ENCODE assay signal across 26 cellular contexts in the genomic region with DNA sequence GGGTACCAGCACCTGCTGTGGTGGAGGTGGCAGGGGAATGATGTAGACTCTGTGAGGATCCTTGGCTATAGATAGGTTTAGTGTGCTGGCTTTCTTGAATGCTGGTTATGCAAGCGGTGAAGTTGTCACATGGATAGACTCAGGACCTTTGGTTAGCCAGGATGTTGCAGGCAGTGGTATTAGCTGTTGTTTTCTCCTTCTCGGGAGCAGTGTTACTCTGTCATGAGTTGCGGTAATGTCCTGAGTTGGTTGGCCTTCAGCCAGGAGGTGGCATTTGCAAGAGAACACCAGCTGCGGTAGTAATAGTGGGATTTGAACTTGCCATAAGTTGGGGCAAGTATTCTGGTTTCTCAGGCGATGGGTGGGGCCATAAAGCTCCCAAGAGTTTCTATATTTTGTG. TPM values are rescaled to one million over a fixed set of nuclear protein-coding genes. Genes with fewer than 3 reads are reported as not detected.
DNase-seq lines count a peak whose midpoint lies in the region; ATAC-seq and TF ChIP-seq lines count a peak whose summit lies in the region.
"Had no signal": no experiment of that assay in that cellular context is flagged by ENCODE, and none has a peak within 500 bp of the region (broad histone marks: within the 10 kb centered on the region; RNA-seq: fewer than 3 reads in every experiment).

No MANE protein-coding gene starts in this region.

- H3K27me3 ChIP-seq in right atrium auricular region: no peaks in the 10 kb centered on the region
- H3K27me3 ChIP-seq: ascending aorta; BLaER1 treated with 17β-estradiol and CSF1 and Interleukin-3, amounts not matched to agents 10 nM and 100 nM; suprapubic skin; upper lobe of right lung had no signal

- no peak overlapping the region for H3K4me3 ChIP-seq in right atrium auricular region
- H3K4me3 ChIP-seq: ascending aorta; BLaER1 treated with 17β-estradiol and CSF1 and Interleukin-3, amounts not matched to agents 10 nM and 100 nM; suprapubic skin; upper lobe of right lung had no signal

- peaks cover 11% of the 10 kb centered on the region for H3K36me3 ChIP-seq in right atrium auricular region

- H3K9me3 ChIP-seq in right atrium auricular region: peaks cover 0 to 8% of the 10 kb centered on the region in 2 donors
- H3K9me3 ChIP-seq: suprapubic skin, upper lobe of right lung had no signal

- peaks cover 33% of the 10 kb centered on the region for H3K9me3 Mint-ChIP-seq in activated naive CD8-positive, alpha-beta T cell treated with anti-CD3 and anti-CD28 coated beads for 36 hours
- H3K9me3 Mint-ChIP-seq in stimulated activated memory B cell treated with anti-CD40 and anti-IgM and Interleukin-4, amounts not matched to agents 10 μg/mL and 1 μg/mL and 100 μg/mL, for 72 hours: peaks cover 22% of the 10 kb centered on the region

- no peak for TF ChIP-seq POLR2A in erythroblast (IDR thresholded peaks at IDR 0.05; ENCODE audit: low read length)

- H3K4me3 Mint-ChIP-seq in activated naive CD8-positive, alpha-beta T cell treated with anti-CD3 and anti-CD28 coated beads for 36 hours: no peak overlapping the region
- H3K4me3 Mint-ChIP-seq in stimulated activated memory B cell treated with anti-CD40 and anti-IgM and Interleukin-4, amounts not matched to agents 10 μg/mL and 1 μg/mL and 100 μg/mL, for 72 hours: no peak overlapping the region
- H3K4me3 Mint-ChIP-seq: activated CD8-positive, alpha-beta memory T cell treated with anti-CD3 and anti-CD28 coated beads, Interleukin-2, amount 10 ng/mL, durations not matched to agents 7 days and 5 days; dendritic cell treated with granulocyte-macrophage colony-stimulating factor and Interleukin-4, amounts not matched to agents 40 ng/mL and 50 ng/mL, for 4 days; nephron had no signal

- H3K4me1 Mint-ChIP-seq in activated naive CD8-positive, alpha-beta T cell treated with anti-CD3 and anti-CD28 coated beads for 36 hours: peaks cover 89% of the 10 kb centered on the region
- H3K4me1 Mint-ChIP-seq in stimulated activated memory B cell treated with anti-CD40 and anti-IgM and Interleukin-4, amounts not matched to agents 10 μg/mL and 1 μg/mL and 100 μg/mL, for 72 hours: peaks cover 34% of the 10 kb centered on the region
- H3K4me1 Mint-ChIP-seq: nephron had no signal

- DNase-seq in Right ventricle myocardium superior: no peak
- no peak for DNase-seq in Right ventricle myocardium inferior (ENCODE audit: missing footprints)
- no peak for DNase-seq in activated naive CD8-positive, alpha-beta T cell treated with anti-CD3 and anti-CD28 coated beads for 36 hours
- no peak for DNase-seq in right atrium auricular region (ENCODE audit: low spot score)
- DNase-seq in ACHN: no peak
- no peak for DNase-seq in erythroblast (lab: John Stamatoyannopoulos, UW)
- DNase-seq in NCI-H2196 treated with DMSO at 0.1 percent for 48 hours (lab: John Stamatoyannopoulos, UW; ENCODE audit: unreplicated experiment): no peak
- DNase-seq: activated CD4-positive, alpha-beta T cell treated with anti-CD3 and anti-CD28 coated beads for 4 hours; activated CD8-positive, alpha-beta memory T cell treated with anti-CD3 and anti-CD28 coated beads, Interleukin-2, amount 10 ng/mL, durations not matched to agents 7 days and 5 days; caudate nucleus; COR-L47; DMS53; NCI-H1105; NCI-H2029; NCI-H2227 treated with DMSO at 0.1 percent for 48 hours; NCI-H69; retina; stimulated activated CD4-positive, alpha-beta T cell treated with anti-CD3 and anti-CD28 coated beads, Interleukin-2, amount 100 ng/mL, for 48 hours; upper lobe of right lung had no signal

- intact Hi-C loops in Right ventricle myocardium superior (cut with DNase I): no loop called here
- intact Hi-C loops in Right ventricle myocardium inferior (cut with DNase I): no loop called here

- TF ChIP-seq CTCF in right atrium auricular region (IDR thresholded peaks at IDR 0.05): no peak

- peak overlapping the region; percentile 73 to 75 for H3K27ac ChIP-seq in right atrium auricular region
- H3K27ac ChIP-seq: ascending aorta, suprapubic skin, upper lobe of right lung had no signal

- peaks cover 0 to 22% of the 10 kb centered on the region in 2 donors for H3K4me1 ChIP-seq in right atrium auricular region
- H3K4me1 ChIP-seq: ascending aorta, suprapubic skin, upper lobe of right lung had no signal

- H3K27ac Mint-ChIP-seq in activated naive CD8-positive, alpha-beta T cell treated with anti-CD3 and anti-CD28 coated beads for 36 hours: peak overlapping the region; percentile 40
- peak overlapping the region; percentile 22 for H3K27ac Mint-ChIP-seq in stimulated activated memory B cell treated with anti-CD40 and anti-IgM and Interleukin-4, amounts not matched to agents 10 μg/mL and 1 μg/mL and 100 μg/mL, for 72 hours
- H3K27ac Mint-ChIP-seq: activated CD8-positive, alpha-beta memory T cell treated with anti-CD3 and anti-CD28 coated beads, Interleukin-2, amount 10 ng/mL, durations not matched to agents 7 days and 5 days; activated naive CD4-positive, alpha-beta T cell treated with anti-CD3 and anti-CD28 coated beads, Interleukin-2, amount 50 U/mL, for 72 hours; dendritic cell treated with granulocyte-macrophage colony-stimulating factor and Interleukin-4, amounts not matched to agents 40 ng/mL and 50 ng/mL, for 4 days; nephron had no signal

- H3K36me3 Mint-ChIP-seq in activated naive CD8-positive, alpha-beta T cell treated with anti-CD3 and anti-CD28 coated beads for 36 hours: peaks cover 99% of the 10 kb centered on the region
- peaks cover 98% of the 10 kb centered on the region for H3K36me3 Mint-ChIP-seq in stimulated activated memory B cell treated with anti-CD40 and anti-IgM and Interleukin-4, amounts not matched to agents 10 μg/mL and 1 μg/mL and 100 μg/mL, for 72 hours

- no peaks in the 10 kb centered on the region for H3K27me3 Mint-ChIP-seq in activated naive CD8-positive, alpha-beta T cell treated with anti-CD3 and anti-CD28 coated beads for 36 hours
- H3K27me3 Mint-ChIP-seq in stimulated activated memory B cell treated with anti-CD40 and anti-IgM and Interleukin-4, amounts not matched to agents 10 μg/mL and 1 μg/mL and 100 μg/mL, for 72 hours: no peaks in the 10 kb centered on the region
- H3K27me3 Mint-ChIP-seq: activated CD8-positive, alpha-beta memory T cell treated with anti-CD3 and anti-CD28 coated beads, Interleukin-2, amount 10 ng/mL, durations not matched to agents 7 days and 5 days; dendritic cell treated with granulocyte-macrophage colony-stimulating factor and Interleukin-4, amounts not matched to agents 40 ng/mL and 50 ng/mL, for 4 days had no signal

- in situ Hi-C loops in ACHN (cut with HindIII; ENCODE audit: low pct_ligation_motif_present, low pct_unique_long_range_greater_than_20kb, low sequenced_read_pairs): no loop called here

- peak; percentile 10 for ATAC-seq in Right ventricle myocardium superior (ENCODE audit: poor library complexity)
- no peak for ATAC-seq in Right ventricle myocardium inferior
- no peak for ATAC-seq in stimulated activated memory B cell treated with anti-CD40 and anti-IgM and Interleukin-4, amounts not matched to agents 10 μg/mL and 1 μg/mL and 100 μg/mL, for 72 hours
- ATAC-seq: activated CD8-positive, alpha-beta memory T cell treated with anti-CD3 and anti-CD28 coated beads, Interleukin-2, amount 10 ng/mL, durations not matched to agents 7 days and 5 days; activated naive CD4-positive, alpha-beta T cell treated with anti-CD3 and anti-CD28 coated beads, Interleukin-2, amount 50 U/mL, for 72 hours; upper lobe of right lung had no signal

RNA-seq across cellular contexts. Expression of gene AGK, which starts 10.8 kb away (rescaled TPM):
- 27.7 TPM for total RNA-seq in Right ventricle myocardium superior
- total RNA-seq in Right ventricle myocardium inferior: 28.4 TPM
- total RNA-seq in activated naive CD8-positive, alpha-beta T cell treated with anti-CD3 and anti-CD28 coated beads for 36 hours: 10 to 100 TPM; 86.0 to 87.4 TPM
- 10 to 100 TPM; 24.2 to 41.9 TPM for total RNA-seq in right atrium auricular region
